Comparison of ENCODE assay signal across 1 cellular context in the genomic region with DNA sequence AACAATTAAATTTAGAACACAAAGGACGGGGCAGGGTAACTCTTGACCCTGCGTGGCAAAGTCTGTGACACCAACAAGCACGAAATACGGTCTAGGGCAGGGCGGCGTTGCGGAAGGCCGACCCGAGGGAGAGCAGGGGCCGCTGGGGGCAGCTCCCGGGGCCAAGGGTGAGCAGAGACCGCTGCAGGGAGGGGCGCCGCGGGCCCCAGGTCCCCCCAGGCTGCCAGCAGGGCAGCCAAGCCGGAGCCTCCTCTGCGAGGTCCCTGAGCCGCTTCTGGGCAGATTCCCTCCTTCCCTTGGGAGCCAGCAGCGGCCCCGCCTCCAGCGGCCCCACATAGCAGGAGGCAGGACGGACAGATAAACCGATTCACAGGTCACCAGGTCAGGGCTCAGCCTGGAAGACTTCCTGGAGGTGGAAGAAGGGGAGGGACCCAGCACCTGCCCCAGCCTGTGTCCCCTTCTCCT.
TF ChIP-seq lines count a peak whose summit lies in the region.

No MANE protein-coding gene starts in this region.

TF ChIP-seq in GM23338, 12 proteins besides CTCF, POLR2A, EP300 and RAD21 (continued from another document):
- TF ChIP-seq, protein P1, sequence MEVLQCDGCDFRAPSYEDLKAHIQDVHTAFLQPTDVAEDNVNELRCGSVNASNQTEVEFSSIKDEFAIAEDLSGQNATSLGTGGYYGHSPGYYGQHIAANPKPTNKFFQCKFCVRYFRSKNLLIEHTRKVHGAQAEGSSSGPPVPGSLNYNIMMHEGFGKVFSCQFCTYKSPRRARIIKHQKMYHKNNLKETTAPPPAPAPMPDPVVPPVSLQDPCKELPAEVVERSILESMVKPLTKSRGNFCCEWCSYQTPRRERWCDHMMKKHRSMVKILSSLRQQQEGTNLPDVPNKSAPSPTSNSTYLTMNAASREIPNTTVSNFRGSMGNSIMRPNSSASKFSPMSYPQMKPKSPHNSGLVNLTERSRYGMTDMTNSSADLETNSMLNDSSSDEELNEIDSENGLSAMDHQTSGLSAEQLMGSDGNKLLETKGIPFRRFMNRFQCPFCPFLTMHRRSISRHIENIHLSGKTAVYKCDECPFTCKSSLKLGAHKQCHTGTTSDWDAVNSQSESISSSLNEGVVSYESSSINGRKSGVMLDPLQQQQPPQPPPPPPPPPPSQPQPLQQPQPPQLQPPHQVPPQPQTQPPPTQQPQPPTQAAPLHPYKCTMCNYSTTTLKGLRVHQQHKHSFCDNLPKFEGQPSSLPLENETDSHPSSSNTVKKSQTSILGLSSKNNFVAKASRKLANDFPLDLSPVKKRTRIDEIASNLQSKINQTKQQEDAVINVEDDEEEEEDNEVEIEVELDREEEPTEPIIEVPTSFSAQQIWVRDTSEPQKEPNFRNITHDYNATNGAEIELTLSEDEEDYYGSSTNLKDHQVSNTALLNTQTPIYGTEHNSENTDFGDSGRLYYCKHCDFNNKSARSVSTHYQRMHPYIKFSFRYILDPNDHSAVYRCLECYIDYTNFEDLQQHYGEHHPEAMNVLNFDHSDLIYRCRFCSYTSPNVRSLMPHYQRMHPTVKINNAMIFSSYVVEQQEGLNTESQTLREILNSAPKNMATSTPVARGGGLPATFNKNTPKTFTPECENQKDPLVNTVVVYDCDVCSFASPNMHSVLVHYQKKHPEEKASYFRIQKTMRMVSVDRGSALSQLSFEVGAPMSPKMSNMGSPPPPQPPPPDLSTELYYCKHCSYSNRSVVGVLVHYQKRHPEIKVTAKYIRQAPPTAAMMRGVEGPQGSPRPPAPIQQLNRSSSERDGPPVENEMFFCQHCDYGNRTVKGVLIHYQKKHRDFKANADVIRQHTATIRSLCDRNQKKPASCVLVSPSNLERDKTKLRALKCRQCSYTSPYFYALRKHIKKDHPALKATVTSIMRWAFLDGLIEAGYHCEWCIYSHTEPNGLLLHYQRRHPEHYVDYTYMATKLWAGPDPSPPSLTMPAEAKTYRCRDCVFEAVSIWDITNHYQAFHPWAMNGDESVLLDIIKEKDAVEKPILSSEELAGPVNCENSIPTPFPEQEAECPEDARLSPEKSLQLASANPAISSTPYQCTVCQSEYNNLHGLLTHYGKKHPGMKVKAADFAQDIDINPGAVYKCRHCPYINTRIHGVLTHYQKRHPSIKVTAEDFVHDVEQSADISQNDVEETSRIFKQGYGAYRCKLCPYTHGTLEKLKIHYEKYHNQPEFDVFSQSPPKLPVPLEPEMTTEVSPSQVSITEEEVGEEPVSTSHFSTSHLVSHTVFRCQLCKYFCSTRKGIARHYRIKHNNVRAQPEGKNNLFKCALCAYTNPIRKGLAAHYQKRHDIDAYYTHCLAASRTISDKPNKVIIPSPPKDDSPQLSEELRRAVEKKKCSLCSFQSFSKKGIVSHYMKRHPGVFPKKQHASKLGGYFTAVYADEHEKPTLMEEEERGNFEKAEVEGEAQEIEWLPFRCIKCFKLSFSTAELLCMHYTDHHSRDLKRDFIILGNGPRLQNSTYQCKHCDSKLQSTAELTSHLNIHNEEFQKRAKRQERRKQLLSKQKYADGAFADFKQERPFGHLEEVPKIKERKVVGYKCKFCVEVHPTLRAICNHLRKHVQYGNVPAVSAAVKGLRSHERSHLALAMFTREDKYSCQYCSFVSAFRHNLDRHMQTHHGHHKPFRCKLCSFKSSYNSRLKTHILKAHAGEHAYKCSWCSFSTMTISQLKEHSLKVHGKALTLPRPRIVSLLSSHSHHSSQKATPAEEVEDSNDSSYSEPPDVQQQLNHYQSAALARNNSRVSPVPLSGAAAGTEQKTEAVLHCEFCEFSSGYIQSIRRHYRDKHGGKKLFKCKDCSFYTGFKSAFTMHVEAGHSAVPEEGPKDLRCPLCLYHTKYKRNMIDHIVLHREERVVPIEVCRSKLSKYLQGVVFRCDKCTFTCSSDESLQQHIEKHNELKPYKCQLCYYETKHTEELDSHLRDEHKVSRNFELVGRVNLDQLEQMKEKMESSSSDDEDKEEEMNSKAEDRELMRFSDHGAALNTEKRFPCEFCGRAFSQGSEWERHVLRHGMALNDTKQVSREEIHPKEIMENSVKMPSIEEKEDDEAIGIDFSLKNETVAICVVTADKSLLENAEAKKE (CRISPR knock-in tag; IDR thresholded peaks at IDR 0.05) = no peak
- TF ChIP-seq POLR2AphosphoS5 (IDR thresholded peaks at IDR 0.05; ENCODE audit: low read depth) = no peak
- TF ChIP-seq, protein P2, sequence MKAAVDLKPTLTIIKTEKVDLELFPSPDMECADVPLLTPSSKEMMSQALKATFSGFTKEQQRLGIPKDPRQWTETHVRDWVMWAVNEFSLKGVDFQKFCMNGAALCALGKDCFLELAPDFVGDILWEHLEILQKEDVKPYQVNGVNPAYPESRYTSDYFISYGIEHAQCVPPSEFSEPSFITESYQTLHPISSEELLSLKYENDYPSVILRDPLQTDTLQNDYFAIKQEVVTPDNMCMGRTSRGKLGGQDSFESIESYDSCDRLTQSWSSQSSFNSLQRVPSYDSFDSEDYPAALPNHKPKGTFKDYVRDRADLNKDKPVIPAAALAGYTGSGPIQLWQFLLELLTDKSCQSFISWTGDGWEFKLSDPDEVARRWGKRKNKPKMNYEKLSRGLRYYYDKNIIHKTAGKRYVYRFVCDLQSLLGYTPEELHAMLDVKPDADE (IDR thresholded peaks at IDR 0.05) = no peak
- TF ChIP-seq STAT1 (IDR thresholded peaks at IDR 0.05; ENCODE audit: unreplicated experiment) = no peak
- no peak for TF ChIP-seq EZH2 (IDR thresholded peaks at IDR 0.05; ENCODE audit: low read depth, unreplicated experiment)
- no peak for TF ChIP-seq EZH2phosphoT487 (IDR thresholded peaks at IDR 0.05; ENCODE audit: unreplicated experiment)
- TF ChIP-seq NANOG (IDR thresholded peaks at IDR 0.05; ENCODE audit: borderline replicate concordance) = no peak
- no peak for TF ChIP-seq CREB1 (CRISPR knock-in tag; IDR thresholded peaks at IDR 0.05; ENCODE audit: low read depth)
